ENCODE assay signal across 1 cellular context in genomic region chr17:79721993-79722671, GRCh38.
TF ChIP-seq lines count a peak whose summit lies in the region.

No MANE protein-coding gene starts in this region.

TF ChIP-seq in HepG2, 621 proteins besides CTCF, POLR2A, EP300 and RAD21 (continued from another document and continues in another):
- no peak for TF ChIP-seq HIC2 (CRISPR knock-in tag; IDR thresholded peaks at IDR 0.05; ENCODE audit: low read depth)
- no peak for TF ChIP-seq LBX2 (CRISPR knock-in tag; IDR thresholded peaks at IDR 0.05; ENCODE audit: borderline replicate concordance)
- no peak for TF ChIP-seq ZNF484 (CRISPR knock-in tag; IDR thresholded peaks at IDR 0.05; ENCODE audit: borderline replicate concordance, low read depth)
- TF ChIP-seq, protein P1, sequence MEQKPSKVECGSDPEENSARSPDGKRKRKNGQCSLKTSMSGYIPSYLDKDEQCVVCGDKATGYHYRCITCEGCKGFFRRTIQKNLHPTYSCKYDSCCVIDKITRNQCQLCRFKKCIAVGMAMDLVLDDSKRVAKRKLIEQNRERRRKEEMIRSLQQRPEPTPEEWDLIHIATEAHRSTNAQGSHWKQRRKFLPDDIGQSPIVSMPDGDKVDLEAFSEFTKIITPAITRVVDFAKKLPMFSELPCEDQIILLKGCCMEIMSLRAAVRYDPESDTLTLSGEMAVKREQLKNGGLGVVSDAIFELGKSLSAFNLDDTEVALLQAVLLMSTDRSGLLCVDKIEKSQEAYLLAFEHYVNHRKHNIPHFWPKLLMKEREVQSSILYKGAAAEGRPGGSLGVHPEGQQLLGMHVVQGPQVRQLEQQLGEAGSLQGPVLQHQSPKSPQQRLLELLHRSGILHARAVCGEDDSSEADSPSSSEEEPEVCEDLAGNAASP (CRISPR knock-in tag; IDR thresholded peaks at IDR 0.05; ENCODE audit: borderline replicate concordance) = peak; percentile 33; the same call in 1 of the 2 replicates
- TF ChIP-seq ZNF512B (CRISPR knock-in tag; IDR thresholded peaks at IDR 0.05; ENCODE audit: borderline replicate concordance) = no peak
- peak in 1 of 2 experiments; percentile 53; a peak in 1 of 4 replicates for TF ChIP-seq KLF16 (CRISPR knock-in tag; IDR thresholded peaks at IDR 0.05)
- TF ChIP-seq, protein P2, sequence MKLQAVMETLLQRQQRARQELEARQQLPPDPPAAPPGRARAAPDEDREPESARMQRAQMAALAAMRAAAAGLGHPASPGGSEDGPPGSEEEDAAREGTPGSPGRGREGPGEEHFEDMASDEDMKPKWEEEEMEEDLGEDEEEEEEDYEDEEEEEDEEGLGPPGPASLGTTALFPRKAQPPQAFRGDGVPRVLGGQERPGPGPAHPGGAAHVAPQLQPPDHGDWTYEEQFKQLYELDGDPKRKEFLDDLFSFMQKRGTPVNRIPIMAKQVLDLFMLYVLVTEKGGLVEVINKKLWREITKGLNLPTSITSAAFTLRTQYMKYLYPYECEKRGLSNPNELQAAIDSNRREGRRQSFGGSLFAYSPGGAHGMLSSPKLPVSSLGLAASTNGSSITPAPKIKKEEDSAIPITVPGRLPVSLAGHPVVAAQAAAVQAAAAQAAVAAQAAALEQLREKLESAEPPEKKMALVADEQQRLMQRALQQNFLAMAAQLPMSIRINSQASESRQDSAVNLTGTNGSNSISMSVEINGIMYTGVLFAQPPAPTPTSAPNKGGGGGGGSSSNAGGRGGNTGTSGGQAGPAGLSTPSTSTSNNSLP (IDR thresholded peaks at IDR 0.05; ENCODE audit: low read depth, low read length) = no peak
- TF ChIP-seq ZNF740 (CRISPR knock-in tag; IDR thresholded peaks at IDR 0.05) = no peak
- TF ChIP-seq ZNF143 (CRISPR knock-in tag; IDR thresholded peaks at IDR 0.05) = peak; percentile 30; the same call in 1 of the 2 replicates
- TF ChIP-seq ZNF672 (CRISPR knock-in tag; IDR thresholded peaks at IDR 0.05) = no peak
- TF ChIP-seq, protein P3, sequence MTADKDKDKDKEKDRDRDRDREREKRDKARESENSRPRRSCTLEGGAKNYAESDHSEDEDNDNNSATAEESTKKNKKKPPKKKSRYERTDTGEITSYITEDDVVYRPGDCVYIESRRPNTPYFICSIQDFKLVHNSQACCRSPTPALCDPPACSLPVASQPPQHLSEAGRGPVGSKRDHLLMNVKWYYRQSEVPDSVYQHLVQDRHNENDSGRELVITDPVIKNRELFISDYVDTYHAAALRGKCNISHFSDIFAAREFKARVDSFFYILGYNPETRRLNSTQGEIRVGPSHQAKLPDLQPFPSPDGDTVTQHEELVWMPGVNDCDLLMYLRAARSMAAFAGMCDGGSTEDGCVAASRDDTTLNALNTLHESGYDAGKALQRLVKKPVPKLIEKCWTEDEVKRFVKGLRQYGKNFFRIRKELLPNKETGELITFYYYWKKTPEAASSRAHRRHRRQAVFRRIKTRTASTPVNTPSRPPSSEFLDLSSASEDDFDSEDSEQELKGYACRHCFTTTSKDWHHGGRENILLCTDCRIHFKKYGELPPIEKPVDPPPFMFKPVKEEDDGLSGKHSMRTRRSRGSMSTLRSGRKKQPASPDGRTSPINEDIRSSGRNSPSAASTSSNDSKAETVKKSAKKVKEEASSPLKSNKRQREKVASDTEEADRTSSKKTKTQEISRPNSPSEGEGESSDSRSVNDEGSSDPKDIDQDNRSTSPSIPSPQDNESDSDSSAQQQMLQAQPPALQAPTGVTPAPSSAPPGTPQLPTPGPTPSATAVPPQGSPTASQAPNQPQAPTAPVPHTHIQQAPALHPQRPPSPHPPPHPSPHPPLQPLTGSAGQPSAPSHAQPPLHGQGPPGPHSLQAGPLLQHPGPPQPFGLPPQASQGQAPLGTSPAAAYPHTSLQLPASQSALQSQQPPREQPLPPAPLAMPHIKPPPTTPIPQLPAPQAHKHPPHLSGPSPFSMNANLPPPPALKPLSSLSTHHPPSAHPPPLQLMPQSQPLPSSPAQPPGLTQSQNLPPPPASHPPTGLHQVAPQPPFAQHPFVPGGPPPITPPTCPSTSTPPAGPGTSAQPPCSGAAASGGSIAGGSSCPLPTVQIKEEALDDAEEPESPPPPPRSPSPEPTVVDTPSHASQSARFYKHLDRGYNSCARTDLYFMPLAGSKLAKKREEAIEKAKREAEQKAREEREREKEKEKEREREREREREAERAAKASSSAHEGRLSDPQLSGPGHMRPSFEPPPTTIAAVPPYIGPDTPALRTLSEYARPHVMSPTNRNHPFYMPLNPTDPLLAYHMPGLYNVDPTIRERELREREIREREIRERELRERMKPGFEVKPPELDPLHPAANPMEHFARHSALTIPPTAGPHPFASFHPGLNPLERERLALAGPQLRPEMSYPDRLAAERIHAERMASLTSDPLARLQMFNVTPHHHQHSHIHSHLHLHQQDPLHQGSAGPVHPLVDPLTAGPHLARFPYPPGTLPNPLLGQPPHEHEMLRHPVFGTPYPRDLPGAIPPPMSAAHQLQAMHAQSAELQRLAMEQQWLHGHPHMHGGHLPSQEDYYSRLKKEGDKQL (CRISPR knock-in tag; IDR thresholded peaks at IDR 0.05; ENCODE audit: low read depth) = no peak
- no peak for TF ChIP-seq SRSF9 (IDR thresholded peaks at IDR 0.05; ENCODE audit: borderline replicate concordance, insufficient read depth, low read depth, low read length, poor library complexity, severe bottlenecking)
- TF ChIP-seq ZFP1 (CRISPR knock-in tag; IDR thresholded peaks at IDR 0.05) = no peak
- TF ChIP-seq JUN (CRISPR knock-in tag; IDR thresholded peaks at IDR 0.05) = no peak
- no peak for TF ChIP-seq DZIP1 (CRISPR knock-in tag; IDR thresholded peaks at IDR 0.05)
- TF ChIP-seq ADNP (CRISPR knock-in tag; IDR thresholded peaks at IDR 0.05) = no peak
- no peak for TF ChIP-seq JARID2 (CRISPR knock-in tag; IDR thresholded peaks at IDR 0.05; ENCODE audit: insufficient replicate concordance)
- no peak for TF ChIP-seq ELK4 (CRISPR knock-in tag; IDR thresholded peaks at IDR 0.05; ENCODE audit: borderline replicate concordance)
- TF ChIP-seq ZNF713 (CRISPR knock-in tag; IDR thresholded peaks at IDR 0.05) = no peak
- no peak for TF ChIP-seq ZNF780A (CRISPR knock-in tag; IDR thresholded peaks at IDR 0.05)
- TF ChIP-seq ZNF263 (CRISPR knock-in tag; IDR thresholded peaks at IDR 0.05) = peak; percentile 57; the same call in 1 of the 2 replicates
- TF ChIP-seq KDM3A (CRISPR knock-in tag; IDR thresholded peaks at IDR 0.05; ENCODE audit: low read depth) = peak; percentile 29; the same call in 1 of the 2 replicates
- no peak for TF ChIP-seq PAX8 (CRISPR knock-in tag; IDR thresholded peaks at IDR 0.05; ENCODE audit: borderline replicate concordance)
- no peak for TF ChIP-seq CENPBD1 (CRISPR knock-in tag; IDR thresholded peaks at IDR 0.05; ENCODE audit: borderline replicate concordance, low read depth)
- no peak for TF ChIP-seq NR2C2 (CRISPR knock-in tag; IDR thresholded peaks at IDR 0.05; ENCODE audit: borderline replicate concordance)
- no peak for TF ChIP-seq ZNF33B (CRISPR knock-in tag; IDR thresholded peaks at IDR 0.05)
- no peak for TF ChIP-seq ZNF652 (CRISPR knock-in tag; IDR thresholded peaks at IDR 0.05; ENCODE audit: borderline replicate concordance, low read depth)
- TF ChIP-seq HNRNPH1 (optimal IDR thresholded peaks at IDR 0.05; ENCODE audit: low read depth, low read length) = no peak
- TF ChIP-seq MTA3 (CRISPR knock-in tag; IDR thresholded peaks at IDR 0.05) = no peak
- no peak for TF ChIP-seq ZNF343 (CRISPR knock-in tag; IDR thresholded peaks at IDR 0.05)
- peak; percentile 85 for TF ChIP-seq ELF3 (CRISPR knock-in tag; IDR thresholded peaks at IDR 0.05)
- TF ChIP-seq ATF7 (IDR thresholded peaks at IDR 0.05) = no peak
- TF ChIP-seq ATF7 (CRISPR knock-in tag; IDR thresholded peaks at IDR 0.05) = no peak
- TF ChIP-seq, protein P4, sequence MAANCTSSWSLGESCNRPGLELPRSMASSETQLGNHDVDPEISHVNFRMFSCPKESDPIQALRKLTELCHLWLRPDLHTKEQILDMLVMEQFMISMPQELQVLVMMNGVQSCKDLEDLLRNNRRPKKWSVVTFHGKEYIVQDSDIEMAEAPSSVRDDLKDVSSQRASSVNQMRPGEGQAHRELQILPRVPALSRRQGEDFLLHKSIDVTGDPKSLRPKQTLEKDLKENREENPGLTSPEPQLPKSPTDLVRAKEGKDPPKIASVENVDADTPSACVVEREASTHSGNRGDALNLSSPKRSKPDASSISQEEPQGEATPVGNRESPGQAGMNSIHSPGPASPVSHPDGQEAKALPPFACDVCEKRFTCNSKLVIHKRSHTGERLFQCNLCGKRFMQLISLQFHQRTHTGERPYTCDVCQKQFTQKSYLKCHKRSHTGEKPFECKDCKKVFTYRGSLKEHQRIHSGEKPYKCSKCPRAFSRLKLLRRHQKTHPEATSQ (CRISPR knock-in tag; IDR thresholded peaks at IDR 0.05; ENCODE audit: borderline replicate concordance) = no peak
- no peak for TF ChIP-seq CSRNP2 (CRISPR knock-in tag; conservative IDR thresholded peaks at IDR 0.05; ENCODE audit: low read depth)
- no peak for TF ChIP-seq FIP1L1 (IDR thresholded peaks at IDR 0.05; ENCODE audit: borderline replicate concordance, insufficient read depth, low read depth, low read length)
- no peak for TF ChIP-seq ZFP62 (CRISPR knock-in tag; IDR thresholded peaks at IDR 0.05)
